Comparison of ENCODE assay signal across 23 cellular contexts in the genomic region with DNA sequence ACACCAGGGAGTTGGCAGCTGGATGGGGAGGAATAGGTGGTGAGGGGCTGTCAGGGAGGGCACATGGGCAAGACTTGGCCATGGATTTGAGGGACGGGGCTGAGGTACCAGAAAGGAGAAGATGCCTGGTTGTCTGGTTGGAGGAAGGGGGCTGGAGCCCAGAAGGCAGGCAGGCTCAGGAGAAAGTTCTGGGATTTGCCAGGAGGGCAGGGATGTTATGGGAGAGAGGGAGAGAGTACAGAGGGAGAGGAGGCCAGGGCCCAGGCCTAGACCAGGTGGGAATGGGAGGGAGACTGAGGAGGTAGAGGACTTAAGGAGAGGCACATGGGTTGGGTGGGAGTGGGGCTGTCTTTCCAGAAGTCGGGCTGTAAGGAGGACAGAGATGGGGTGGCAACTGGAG. TPM values are rescaled to one million over a fixed set of nuclear protein-coding genes. Genes with fewer than 3 reads are reported as not detected.
"Had no signal": no experiment of that assay in that cellular context is flagged by ENCODE, and none has a peak within 500 bp of the region (broad histone marks: within the 10 kb centered on the region; RNA-seq: fewer than 3 reads in every experiment).

No MANE protein-coding gene starts in this region.

- DNase-seq: cerebellar nuclear complex; effector CD8-positive, alpha-beta T cell; foreskin melanocyte; head of caudate nucleus; left colon; left ventricle myocardium superior; naive thymus-derived CD4-positive, alpha-beta T cell; nephron progenitor cell; small intestine; stimulated activated CD4-positive, alpha-beta T cell treated with anti-CD3 and anti-CD28 coated beads, Interleukin-2, amount 100 ng/mL, for 48 hours; stimulated activated naive CD8-positive, alpha-beta T cell treated with anti-CD3 and anti-CD28 coated beads, Interleukin-15, Interleukin-2, amounts not matched to agents 100 U/mL and 50 U/mL, for 24 hours; thyroid gland; upper lobe of left lung had no signal

- ATAC-seq: left colon; left ventricle myocardium superior; naive thymus-derived CD4-positive, alpha-beta T cell; stimulated activated naive CD8-positive, alpha-beta T cell treated with anti-CD3 and anti-CD28 coated beads, Interleukin-15, Interleukin-2, amounts not matched to agents 100 U/mL and 50 U/mL, for 24 hours had no signal

- H3K4me1 ChIP-seq: right atrium auricular region, suprapubic skin had no signal

- H3K36me3 ChIP-seq: right atrium auricular region, suprapubic skin, thyroid gland had no signal

- H3K9me3 Mint-ChIP-seq: naive thymus-derived CD4-positive, alpha-beta T cell; nephron progenitor cell had no signal

- H3K4me3 Mint-ChIP-seq: naive thymus-derived CD4-positive, alpha-beta T cell; nephron progenitor cell had no signal

- H3K27me3 ChIP-seq: dorsolateral prefrontal cortex, hepatocyte, right atrium auricular region, suprapubic skin, thyroid gland, upper lobe of left lung had no signal

- H3K36me3 Mint-ChIP-seq: naive thymus-derived CD4-positive, alpha-beta T cell had no signal

- H3K79me2 ChIP-seq: hepatocyte had no signal

- H3K4me3 ChIP-seq: coronary artery, dorsolateral prefrontal cortex, hepatocyte, right atrium auricular region, suprapubic skin, thyroid gland, upper lobe of left lung had no signal

- H3K27ac ChIP-seq: coronary artery, dorsolateral prefrontal cortex, hepatocyte, neutrophil, right atrium auricular region, suprapubic skin, thyroid gland, upper lobe of left lung had no signal

- H3K4me2 ChIP-seq: hepatocyte had no signal

RNA-seq across cellular contexts. Expression of gene A3GALT2, which starts 4.3 kb away (rescaled TPM):
- total RNA-seq: hepatocyte; kidney epithelial cell; left colon; left ventricle myocardium superior; lung microvascular endothelial cell; mesenteric fat pad; mononuclear cell; naive thymus-derived CD4-positive, alpha-beta T cell; right atrium auricular region; suprapubic skin had no signal
- polyA plus RNA-seq: hepatocyte; naive thymus-derived CD4-positive, alpha-beta T cell; small intestine had no signal
